In genomic region chr9:27460225-27461023, GRCh38 we compare ENCODE assay signal across 7 cellular contexts.
DNase-seq lines count a peak whose midpoint lies in the region; ATAC-seq, FAIRE-seq and TF ChIP-seq lines count a peak whose summit lies in the region.

No MANE protein-coding gene starts in this region.

- H3K9me3 Mint-ChIP-seq in CD8-positive, alpha-beta T cell: no peaks in the 10 kb centered on the region
- H3K9me3 Mint-ChIP-seq in CD4-positive, alpha-beta memory T cell: peaks cover 0 to 2% (median 0%) of the 10 kb centered on the region in 8 donors

- H3K27ac Mint-ChIP-seq in CD8-positive, alpha-beta T cell: no peak overlapping the region
- no peak overlapping the region for H3K27ac Mint-ChIP-seq in CD4-positive, alpha-beta memory T cell

- no peak for TF ChIP-seq CTCF in CD8-positive, alpha-beta T cell (IDR thresholded peaks at IDR 0.05)

- H3K36me3 ChIP-seq in CD8-positive, alpha-beta T cell (ENCODE audit: insufficient read depth, low read length): no peaks in the 10 kb centered on the region
- H3K36me3 ChIP-seq in CD4-positive, alpha-beta memory T cell (ENCODE audit: insufficient read depth, low read length): no peaks in the 10 kb centered on the region

- FAIRE-seq in GM19239 (lab: Jason Lieb, UNC): peak; percentile 85

- H3K4me1 Mint-ChIP-seq in CD8-positive, alpha-beta T cell (ENCODE audit: low read depth): peaks cover 9% of the 10 kb centered on the region
- H3K4me1 Mint-ChIP-seq in CD4-positive, alpha-beta memory T cell: peaks cover 0 to 5% (median 5%) of the 10 kb centered on the region in 4 donors

- peak; percentile 20 for DNase-seq in GM19239 (ENCODE audit: insufficient read length, low spot score)
- peak; percentile 31 for DNase-seq in RKO (ENCODE audit: low spot score)
- no peak for DNase-seq in left lobe of liver (ENCODE audit: low spot score)
- no peak for DNase-seq in CD8-positive, alpha-beta T cell
- DNase-seq in occipital lobe (lab: John Stamatoyannopoulos, UW): no peak
- DNase-seq in CD4-positive, alpha-beta memory T cell: no peak

- CTCF ChIA-PET in CD8-positive, alpha-beta T cell (lab: Charles Lee): no interaction called here
- CTCF ChIA-PET in CD4-positive, alpha-beta memory T cell (lab: Charles Lee; ENCODE audit: partially characterized antibody): interaction anchor here (0.7 kb wide), 1 partner anchor 82 kb away, joined by 3 read pairs; no protein-coding TSS in a partner anchor

- intact Hi-C loops in CD8-positive, alpha-beta T cell (cut with DNase I, micrococcal nuclease): loop anchor here in 1 of 2 experiments (10.0 kb wide), 1 partner anchor 64 kb away; the partner anchor contains the start of genes IFNK and MOB3B
- intact Hi-C loops in CD4-positive, alpha-beta memory T cell (cut with micrococcal nuclease): no loop called here

- H3K36me3 Mint-ChIP-seq in CD8-positive, alpha-beta T cell: peaks cover 2% of the 10 kb centered on the region
- peaks cover 0 to 7% of the 10 kb centered on the region in 2 donors for H3K36me3 Mint-ChIP-seq in CD4-positive, alpha-beta memory T cell

- no peak overlapping the region for H3K4me3 Mint-ChIP-seq in CD8-positive, alpha-beta T cell
- H3K4me3 Mint-ChIP-seq in CD4-positive, alpha-beta memory T cell: no peak overlapping the region

- no peak overlapping the region for H3K4me3 ChIP-seq in CD8-positive, alpha-beta T cell (ENCODE audit: low read depth, low read length)
- H3K4me3 ChIP-seq in CD4-positive, alpha-beta memory T cell (ENCODE audit: low read length in 2 of 2): no peak overlapping the region

- no peaks in the 10 kb centered on the region for H3K9me3 ChIP-seq in CD8-positive, alpha-beta T cell (ENCODE audit: low read length)
- H3K9me3 ChIP-seq in CD4-positive, alpha-beta memory T cell (ENCODE audit: control insufficient read depth in 1 of 2, low read length in 2 of 2): no peaks in the 10 kb centered on the region

- ATAC-seq in HG02970 (IDR thresholded peaks at IDR 0.05; ENCODE audit: low FRiP score, unreplicated experiment) (peak; percentile 85), left lobe of liver (peak; percentile 36)
- no peak for ATAC-seq in CD8-positive, alpha-beta T cell

- no peaks in the 10 kb centered on the region for H3K27me3 Mint-ChIP-seq in CD8-positive, alpha-beta T cell (ENCODE audit: low read depth)
- no peaks in the 10 kb centered on the region for H3K27me3 Mint-ChIP-seq in CD4-positive, alpha-beta memory T cell

- H3K4me1 ChIP-seq in CD8-positive, alpha-beta T cell (ENCODE audit: insufficient read depth, low read length): no peaks in the 10 kb centered on the region
- H3K4me1 ChIP-seq in CD4-positive, alpha-beta memory T cell (ENCODE audit: insufficient read depth, low read length): no peaks in the 10 kb centered on the region

- POLR2A ChIA-PET in CD8-positive, alpha-beta T cell (lab: Charles Lee): no interaction called here
- POLR2A ChIA-PET in CD4-positive, alpha-beta memory T cell (lab: Charles Lee; ENCODE audit: partially characterized antibody): no interaction called here

- H3K27me3 ChIP-seq in CD8-positive, alpha-beta T cell (ENCODE audit: insufficient read depth, low read length): no peaks in the 10 kb centered on the region
- no peaks in the 10 kb centered on the region for H3K27me3 ChIP-seq in CD4-positive, alpha-beta memory T cell (ENCODE audit: insufficient read depth, low read length)

- H3K27ac ChIP-seq in CD8-positive, alpha-beta T cell (ENCODE audit: low read depth, low read length): no peak overlapping the region
- H3K27ac ChIP-seq in CD4-positive, alpha-beta memory T cell (ENCODE audit: low read depth, low read length): no peak overlapping the region

Comparison
In these comparisons a context has a peak if more than half of its experiments do, and no peak if none do; other contexts are left out.
1. DNase-seq: peak in GM19239 (single experiment) and RKO (single experiment); none in left lobe of liver (single experiment), CD8-positive, alpha-beta T cell (0 of 7), occipital lobe (single experiment) and CD4-positive, alpha-beta memory T cell (0 of 5).